In the genomic region with DNA sequence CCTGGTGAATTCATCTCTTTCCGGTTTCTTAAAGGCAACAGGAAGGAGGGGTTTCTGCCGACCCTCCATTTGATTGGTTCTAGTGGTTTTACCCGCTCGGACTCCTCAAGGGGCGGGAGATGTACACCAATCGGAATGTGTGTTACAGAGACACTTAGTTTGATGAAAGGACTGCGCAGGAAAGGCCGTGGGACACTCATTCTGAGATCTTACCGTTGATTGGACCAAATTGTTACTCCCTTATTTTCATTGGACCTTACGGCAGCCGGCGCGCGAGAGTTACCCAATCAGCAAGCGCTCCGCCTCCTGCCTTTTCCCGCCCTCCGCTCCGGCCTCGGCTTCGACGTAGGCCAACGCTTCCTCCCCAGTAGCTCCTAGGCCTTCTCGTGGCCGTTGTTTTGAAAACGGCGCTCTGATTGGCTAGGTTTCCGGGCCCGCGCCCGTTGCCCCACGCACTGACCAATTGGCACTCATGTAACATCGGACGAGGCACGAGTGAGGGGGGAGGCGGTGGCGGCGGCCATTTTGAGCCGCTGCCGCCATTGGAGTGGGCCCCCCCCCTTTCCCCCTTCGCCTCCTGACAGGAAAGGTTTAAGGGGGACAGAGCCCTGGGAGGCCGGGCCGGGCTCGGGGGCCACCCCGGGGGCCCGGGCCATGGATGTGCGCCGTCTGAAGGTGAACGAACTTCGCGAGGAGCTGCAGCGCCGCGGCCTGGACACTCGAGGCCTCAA, we compare ENCODE assay signal across 8 cellular contexts.
DNase-seq lines count a peak whose midpoint lies in the region; ATAC-seq and TF ChIP-seq lines count a peak whose summit lies in the region.

A gene (plus strand): TSS at position 523 of the 731 bp plus-strand sequence. CDS start 132 bp downstream, at position 655.

- H3K4me1 Mint-ChIP-seq in activated naive CD4-positive, alpha-beta T cell treated with anti-CD3 and anti-CD28 coated beads, Interleukin-2, amount 50 U/mL, for 24 hours, result peaks cover 44% of the 10 kb centered on the region

- peak; percentile 23 for TF ChIP-seq CTCF in GM10248 (IDR thresholded peaks at IDR 0.05; ENCODE audit: control extremely low read depth, extremely low read depth, low read depth, missing control alignments)

- POLR2A ChIA-PET in GM10248 (lab: Yijun Ruan, JAX), result interaction anchor here (0.5 to 1.8 kb wide), 11 partner anchors 24 to 486 kb away, joined by 3 to 11 read pairs (median 4); a partner anchor contains a TSS

- no peaks in the 10 kb centered on the region for H3K9me3 Mint-ChIP-seq in activated naive CD4-positive, alpha-beta T cell treated with anti-CD3 and anti-CD28 coated beads, Interleukin-2, amount 50 U/mL, for 24 hours

- CTCF ChIA-PET in GM10248 (lab: Yijun Ruan, JAX), result interaction anchor here (0.9 to 3.4 kb wide), 11 partner anchors 12 to 629 kb away, joined by 3 to 20 read pairs (median 4); no protein-coding TSS in a partner anchor

- no peaks in the 10 kb centered on the region for H3K27me3 Mint-ChIP-seq in activated naive CD4-positive, alpha-beta T cell treated with anti-CD3 and anti-CD28 coated beads, Interleukin-2, amount 50 U/mL, for 24 hours

- peak within 1 kb of the TSS; percentile 95 for H3K4me3 Mint-ChIP-seq in activated naive CD4-positive, alpha-beta T cell treated with anti-CD3 and anti-CD28 coated beads, Interleukin-2, amount 50 U/mL, for 24 hours

- peak; percentile 67 for ATAC-seq in HG02588 (IDR thresholded peaks at IDR 0.05; ENCODE audit: unreplicated experiment)
- ATAC-seq in SK-N-SH treated with all-trans-retinoic acid at 6 μM for 48 hours, result peak; percentile 61

- peaks cover 4% of the 10 kb centered on the region for H3K36me3 Mint-ChIP-seq in activated naive CD4-positive, alpha-beta T cell treated with anti-CD3 and anti-CD28 coated beads, Interleukin-2, amount 50 U/mL, for 24 hours

- H3K27ac Mint-ChIP-seq in activated naive CD4-positive, alpha-beta T cell treated with anti-CD3 and anti-CD28 coated beads, Interleukin-2, amount 50 U/mL, for 24 hours, result peak within 1 kb of the TSS; percentile 99

- peak; percentile 99 for DNase-seq in GM10248 (ENCODE audit: extremely low spot score)
- DNase-seq in NCI-H1092 (lab: John Stamatoyannopoulos, UW), result peak; percentile 99
- peak; percentile 100 for DNase-seq in germinal center (ENCODE audit: low spot score)
- peak; percentile 100 for DNase-seq in non-pigmented ciliary epithelial cell (ENCODE audit: low read depth)
- peak; percentile 100 for DNase-seq in superior temporal gyrus (ENCODE audit: extremely low spot score)

TF ChIP-seq in SK-N-SH treated with all-trans-retinoic acid at 6 μM for 48 hours, 23 proteins besides CTCF, POLR2A, EP300 and RAD21:
- no peak for TF ChIP-seq BACH2 (CRISPR knock-in tag; IDR thresholded peaks at IDR 0.05; ENCODE audit: borderline replicate concordance)
- TF ChIP-seq ZFP3 (CRISPR knock-in tag; IDR thresholded peaks at IDR 0.05), result 0 out of 2 replicates have a peak, but pooled peaks have one; percentile 38
- TF ChIP-seq, protein P1, sequence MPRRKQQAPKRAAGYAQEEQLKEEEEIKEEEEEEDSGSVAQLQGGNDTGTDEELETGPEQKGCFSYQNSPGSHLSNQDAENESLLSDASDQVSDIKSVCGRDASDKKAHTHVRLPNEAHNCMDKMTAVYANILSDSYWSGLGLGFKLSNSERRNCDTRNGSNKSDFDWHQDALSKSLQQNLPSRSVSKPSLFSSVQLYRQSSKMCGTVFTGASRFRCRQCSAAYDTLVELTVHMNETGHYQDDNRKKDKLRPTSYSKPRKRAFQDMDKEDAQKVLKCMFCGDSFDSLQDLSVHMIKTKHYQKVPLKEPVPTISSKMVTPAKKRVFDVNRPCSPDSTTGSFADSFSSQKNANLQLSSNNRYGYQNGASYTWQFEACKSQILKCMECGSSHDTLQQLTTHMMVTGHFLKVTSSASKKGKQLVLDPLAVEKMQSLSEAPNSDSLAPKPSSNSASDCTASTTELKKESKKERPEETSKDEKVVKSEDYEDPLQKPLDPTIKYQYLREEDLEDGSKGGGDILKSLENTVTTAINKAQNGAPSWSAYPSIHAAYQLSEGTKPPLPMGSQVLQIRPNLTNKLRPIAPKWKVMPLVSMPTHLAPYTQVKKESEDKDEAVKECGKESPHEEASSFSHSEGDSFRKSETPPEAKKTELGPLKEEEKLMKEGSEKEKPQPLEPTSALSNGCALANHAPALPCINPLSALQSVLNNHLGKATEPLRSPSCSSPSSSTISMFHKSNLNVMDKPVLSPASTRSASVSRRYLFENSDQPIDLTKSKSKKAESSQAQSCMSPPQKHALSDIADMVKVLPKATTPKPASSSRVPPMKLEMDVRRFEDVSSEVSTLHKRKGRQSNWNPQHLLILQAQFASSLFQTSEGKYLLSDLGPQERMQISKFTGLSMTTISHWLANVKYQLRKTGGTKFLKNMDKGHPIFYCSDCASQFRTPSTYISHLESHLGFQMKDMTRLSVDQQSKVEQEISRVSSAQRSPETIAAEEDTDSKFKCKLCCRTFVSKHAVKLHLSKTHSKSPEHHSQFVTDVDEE (CRISPR knock-in tag; IDR thresholded peaks at IDR 0.05), result peak; percentile 61; the same call in 1 of the 2 replicates
- TF ChIP-seq, protein P2, sequence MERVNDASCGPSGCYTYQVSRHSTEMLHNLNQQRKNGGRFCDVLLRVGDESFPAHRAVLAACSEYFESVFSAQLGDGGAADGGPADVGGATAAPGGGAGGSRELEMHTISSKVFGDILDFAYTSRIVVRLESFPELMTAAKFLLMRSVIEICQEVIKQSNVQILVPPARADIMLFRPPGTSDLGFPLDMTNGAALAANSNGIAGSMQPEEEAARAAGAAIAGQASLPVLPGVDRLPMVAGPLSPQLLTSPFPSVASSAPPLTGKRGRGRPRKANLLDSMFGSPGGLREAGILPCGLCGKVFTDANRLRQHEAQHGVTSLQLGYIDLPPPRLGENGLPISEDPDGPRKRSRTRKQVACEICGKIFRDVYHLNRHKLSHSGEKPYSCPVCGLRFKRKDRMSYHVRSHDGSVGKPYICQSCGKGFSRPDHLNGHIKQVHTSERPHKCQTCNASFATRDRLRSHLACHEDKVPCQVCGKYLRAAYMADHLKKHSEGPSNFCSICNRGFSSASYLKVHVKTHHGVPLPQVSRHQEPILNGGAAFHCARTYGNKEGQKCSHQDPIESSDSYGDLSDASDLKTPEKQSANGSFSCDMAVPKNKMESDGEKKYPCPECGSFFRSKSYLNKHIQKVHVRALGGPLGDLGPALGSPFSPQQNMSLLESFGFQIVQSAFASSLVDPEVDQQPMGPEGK (CRISPR knock-in tag; IDR thresholded peaks at IDR 0.05; ENCODE audit: borderline replicate concordance), result peak; percentile 86; the same call in 1 of the 2 replicates
- 0 out of 2 replicates have a peak, but pooled peaks have one; percentile 18 for TF ChIP-seq CSDC2 (CRISPR knock-in tag; IDR thresholded peaks at IDR 0.05)
- TF ChIP-seq SNAI2 (CRISPR knock-in tag; IDR thresholded peaks at IDR 0.05), result peak; percentile 22; the same call in 1 of the 2 replicates
- TF ChIP-seq, protein P3, sequence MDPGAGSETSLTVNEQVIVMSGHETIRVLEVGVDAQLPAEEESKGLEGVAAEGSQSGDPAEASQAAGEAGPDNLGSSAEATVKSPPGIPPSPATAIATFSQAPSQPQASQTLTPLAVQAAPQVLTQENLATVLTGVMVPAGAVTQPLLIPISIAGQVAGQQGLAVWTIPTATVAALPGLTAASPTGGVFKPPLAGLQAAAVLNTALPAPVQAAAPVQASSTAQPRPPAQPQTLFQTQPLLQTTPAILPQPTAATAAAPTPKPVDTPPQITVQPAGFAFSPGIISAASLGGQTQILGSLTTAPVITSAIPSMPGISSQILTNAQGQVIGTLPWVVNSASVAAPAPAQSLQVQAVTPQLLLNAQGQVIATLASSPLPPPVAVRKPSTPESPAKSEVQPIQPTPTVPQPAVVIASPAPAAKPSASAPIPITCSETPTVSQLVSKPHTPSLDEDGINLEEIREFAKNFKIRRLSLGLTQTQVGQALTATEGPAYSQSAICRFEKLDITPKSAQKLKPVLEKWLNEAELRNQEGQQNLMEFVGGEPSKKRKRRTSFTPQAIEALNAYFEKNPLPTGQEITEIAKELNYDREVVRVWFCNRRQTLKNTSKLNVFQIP (CRISPR knock-in tag; IDR thresholded peaks at IDR 0.05; ENCODE audit: borderline replicate concordance, low read depth), result 0 out of 2 replicates have a peak, but pooled peaks have one; percentile 46
- TF ChIP-seq ZNF8 (CRISPR knock-in tag; IDR thresholded peaks at IDR 0.05), result no peak
- no peak for TF ChIP-seq GLIS3 (CRISPR knock-in tag; IDR thresholded peaks at IDR 0.05)
- TF ChIP-seq, protein P4, sequence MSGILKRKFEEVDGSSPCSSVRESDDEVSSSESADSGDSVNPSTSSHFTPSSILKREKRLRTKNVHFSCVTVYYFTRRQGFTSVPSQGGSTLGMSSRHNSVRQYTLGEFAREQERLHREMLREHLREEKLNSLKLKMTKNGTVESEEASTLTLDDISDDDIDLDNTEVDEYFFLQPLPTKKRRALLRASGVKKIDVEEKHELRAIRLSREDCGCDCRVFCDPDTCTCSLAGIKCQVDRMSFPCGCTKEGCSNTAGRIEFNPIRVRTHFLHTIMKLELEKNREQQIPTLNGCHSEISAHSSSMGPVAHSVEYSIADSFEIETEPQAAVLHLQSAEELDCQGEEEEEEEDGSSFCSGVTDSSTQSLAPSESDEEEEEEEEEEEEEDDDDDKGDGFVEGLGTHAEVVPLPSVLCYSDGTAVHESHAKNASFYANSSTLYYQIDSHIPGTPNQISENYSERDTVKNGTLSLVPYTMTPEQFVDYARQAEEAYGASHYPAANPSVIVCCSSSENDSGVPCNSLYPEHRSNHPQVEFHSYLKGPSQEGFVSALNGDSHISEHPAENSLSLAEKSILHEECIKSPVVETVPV (CRISPR knock-in tag; IDR thresholded peaks at IDR 0.05), result no peak
- TF ChIP-seq OSR1 (CRISPR knock-in tag; IDR thresholded peaks at IDR 0.05), result no peak

Comparison
In these comparisons a context has a peak if more than half of its experiments do, and no peak if none do; other contexts are left out.
1. Peak in every context shown above with its lines: DNase-seq and ATAC-seq.